ENCODE assay signal across 8 cellular contexts in genomic region chr13:52738719-52739467, GRCh38. TPM values are rescaled to one million over a fixed set of nuclear protein-coding genes. Genes with fewer than 3 reads are reported as not detected.
DNase-seq lines count a peak whose midpoint lies in the region; ATAC-seq and TF ChIP-seq lines count a peak whose summit lies in the region.

No MANE protein-coding gene starts in this region.

- intact Hi-C loops in mammary epithelial cell (cut with micrococcal nuclease) = no loop called here

- WGBS in mammary epithelial cell (ENCODE audit: low coverage, missing lambda C conversion rate) = 27% methylated on average over 19 of the region's 75 CpGs

- peaks cover 56% of the 10 kb centered on the region for H3K27me3 Mint-ChIP-seq in activated CD4-positive, alpha-beta memory T cell treated with anti-CD3 and anti-CD28 coated beads, Interleukin-2, amount 10 ng/mL, durations not matched to agents 7 days and 5 days

- H3K4me3 ChIP-seq in GM12875 (ENCODE audit: low read depth, low read length) (peak overlapping the region; percentile 29), mammary epithelial cell (replicated peaks in 1 of 3; ENCODE audit: insufficient read depth in 1 of 3, low read depth in 2 of 3, low read length in 3 of 3) (peak overlapping the region in 1 of 3 experiments; percentile 21)

- H3K4me2 ChIP-seq in mammary epithelial cell (ENCODE audit: insufficient read depth, low read depth, low read length) = peak overlapping the region; percentile 71

- DNase-seq in mammary epithelial cell (no peak), medulla oblongata (ENCODE audit: extremely low spot score) (peak; percentile 63), substantia nigra (lab: John Stamatoyannopoulos, UW) (peak in 39 of 49 donors; percentile 6 to 65 (median 35)), EL (no peak), NCI-H1092 treated with DMSO at 0.1 percent for 48 hours (lab: John Stamatoyannopoulos, UW) (no peak)
- no peak for DNase-seq in activated CD4-positive, alpha-beta memory T cell treated with anti-CD3 and anti-CD28 coated beads, Interleukin-2, amount 10 ng/mL, durations not matched to agents 7 days and 5 days

- POLR2A ChIA-PET in activated CD4-positive, alpha-beta memory T cell treated with anti-CD3 and anti-CD28 coated beads, Interleukin-2, amount 10 ng/mL, durations not matched to agents 7 days and 5 days (lab: Charles Lee) = interaction anchor here (1.0 kb wide), 1 partner anchor 85 kb away, joined by 3 read pairs; no protein-coding TSS in a partner anchor

- no peaks in the 10 kb centered on the region for H3K36me3 ChIP-seq in mammary epithelial cell (ENCODE audit: insufficient read depth, low read length)

- TF ChIP-seq CTCF in GM12875 (IDR thresholded peaks at IDR 0.05; ENCODE audit: borderline replicate concordance, insufficient read depth, low read depth, low read length) = peak; percentile 56; the same call in 1 of the 2 replicates
- TF ChIP-seq CTCF in mammary epithelial cell (conservative IDR thresholded peaks at IDR 0.05 in 1 of 2, IDR thresholded peaks at IDR 0.05 in 1 of 2; ENCODE audit: extremely low read depth in 1 of 2, insufficient read depth in 1 of 2, low read depth in 1 of 2, low read length in 2 of 2) = peak in 1 of 2 donors; percentile 21

- no TSS peak for BruUV-seq in mammary epithelial cell (replicated peaks; lab: Mats Ljungman, UMichigan)

- H3K36me3 Mint-ChIP-seq in activated CD4-positive, alpha-beta memory T cell treated with anti-CD3 and anti-CD28 coated beads, Interleukin-2, amount 10 ng/mL, durations not matched to agents 7 days and 5 days (ENCODE audit: low read depth) = peaks cover 2% of the 10 kb centered on the region

- no peaks in the 10 kb centered on the region for H3K79me2 ChIP-seq in mammary epithelial cell (ENCODE audit: insufficient read depth, low read length)

- no peaks in the 10 kb centered on the region for H3K4me1 Mint-ChIP-seq in activated CD4-positive, alpha-beta memory T cell treated with anti-CD3 and anti-CD28 coated beads, Interleukin-2, amount 10 ng/mL, durations not matched to agents 7 days and 5 days

- in situ Hi-C loops in mammary epithelial cell (cut with MboI; ENCODE audit: low sequenced_read_pairs in 2 of 2) = no loop called here

- no peak overlapping the region for H3K27ac ChIP-seq in mammary epithelial cell (ENCODE audit: insufficient read depth, low read depth, low read length)
- no peak overlapping the region for H3K27ac ChIP-seq in substantia nigra (ENCODE audit: low read depth, low read length, poor library complexity, severe bottlenecking)

- H3K4me3 Mint-ChIP-seq in activated CD4-positive, alpha-beta memory T cell treated with anti-CD3 and anti-CD28 coated beads, Interleukin-2, amount 10 ng/mL, durations not matched to agents 7 days and 5 days = no peak overlapping the region

- H3K9me3 Mint-ChIP-seq in activated CD4-positive, alpha-beta memory T cell treated with anti-CD3 and anti-CD28 coated beads, Interleukin-2, amount 10 ng/mL, durations not matched to agents 7 days and 5 days = no peaks in the 10 kb centered on the region

- H3K4me1 ChIP-seq in mammary epithelial cell (ENCODE audit: insufficient read depth, low read length) = peaks cover 7% of the 10 kb centered on the region

- H3K27me3 ChIP-seq in mammary epithelial cell (ENCODE audit: insufficient read depth, low read length) = peaks cover 20% of the 10 kb centered on the region

- no peaks in the 10 kb centered on the region for H4K20me1 ChIP-seq in mammary epithelial cell (ENCODE audit: insufficient read depth, low read length)

- no peaks in the 10 kb centered on the region for H3K9me3 ChIP-seq in mammary epithelial cell (replicated peaks; ENCODE audit: insufficient read depth, low read length)

- dilution Hi-C loops in mammary epithelial cell (cut with HindIII; ENCODE audit: low sequenced_read_pairs) = loop anchor here (5.0 kb wide), 1 partner anchor 78 kb away; no protein-coding TSS in a partner anchor

- peak overlapping the region; percentile 78 for H2AFZ ChIP-seq in mammary epithelial cell (ENCODE audit: low read depth, low read length)

- peak; percentile 65 for ATAC-seq in HG03457 (IDR thresholded peaks at IDR 0.05; ENCODE audit: unreplicated experiment)

- H3K9ac ChIP-seq in mammary epithelial cell (ENCODE audit: insufficient read depth, low read length) = no peak overlapping the region

- no peak overlapping the region for H3K27ac Mint-ChIP-seq in activated CD4-positive, alpha-beta memory T cell treated with anti-CD3 and anti-CD28 coated beads, Interleukin-2, amount 10 ng/mL, durations not matched to agents 7 days and 5 days

- CTCF ChIA-PET in mammary epithelial cell (lab: Charles Lee; ENCODE audit: low non-redundant PET) = no interaction called here
- CTCF ChIA-PET in activated CD4-positive, alpha-beta memory T cell treated with anti-CD3 and anti-CD28 coated beads, Interleukin-2, amount 10 ng/mL, durations not matched to agents 7 days and 5 days (lab: Charles Lee) = interaction anchor here (1.5 to 1.6 kb wide), 2 partner anchors 25 to 67 kb away, joined by 3 to 4 read pairs; no protein-coding TSS in a partner anchor

RNA-seq across cellular contexts. Expression of gene CNMD, which starts 0.7 kb away (rescaled TPM):
- total RNA-seq in mammary epithelial cell = not detected
- not detected for polyA plus RNA-seq in mammary epithelial cell
- polyA minus RNA-seq in mammary epithelial cell = not detected
- total RNA-seq in activated CD4-positive, alpha-beta memory T cell treated with anti-CD3 and anti-CD28 coated beads, Interleukin-2, amount 10 ng/mL, durations not matched to agents 7 days and 5 days = not detected

Comparison
In these comparisons a context has a peak if more than half of its experiments do, and no peak if none do; other contexts are left out.
1. DNase-seq: peak in medulla oblongata (single experiment) and substantia nigra (39 of 49); none in mammary epithelial cell (single experiment), EL (single experiment), activated CD4-positive, alpha-beta memory T cell treated with anti-CD3 and anti-CD28 coated beads, Interleukin-2, amount 10 ng/mL, durations not matched to agents 7 days and 5 days (single experiment) and NCI-H1092 treated with DMSO at 0.1 percent for 48 hours (single experiment).